Comparison of ENCODE assay signal across 13 cellular contexts in genomic region chr6:125745281-125746018, GRCh38. TPM values are rescaled to one million over a fixed set of nuclear protein-coding genes. Genes with fewer than 3 reads are reported as not detected.
DNase-seq lines count a peak whose midpoint lies in the region; ATAC-seq, FAIRE-seq and TF ChIP-seq lines count a peak whose summit lies in the region.
"Had no signal": no experiment of that assay in that cellular context is flagged by ENCODE, and none has a peak within 500 bp of the region (broad histone marks: within the 10 kb centered on the region; RNA-seq: fewer than 3 reads in every experiment).

No MANE protein-coding gene starts in this region.

- peaks cover 27 to 28% of the 10 kb centered on the region in 2 donors for H3K4me1 Mint-ChIP-seq in natural killer cell
- peaks cover 23 to 32% of the 10 kb centered on the region in 2 donors for H3K4me1 Mint-ChIP-seq in natural killer cell treated with Interleukin-12 subunit alpha and Interleukin-12 subunit beta and Interleukin-15 and Interleukin-18, amount 100 ng/mL, for 72 hours (ENCODE audit: low read depth in 2 of 2)

- H3K4me3 ChIP-seq in gastroesophageal sphincter (no peak overlapping the region), aorta (ENCODE audit: low read length in 2 of 2) (peak overlapping the region in 1 of 2 donors; percentile 80)

- peak overlapping the region in 3 of 4 donors; percentile 9 to 94 (median 27) for H3K27ac ChIP-seq in gastroesophageal sphincter
- peak overlapping the region; percentile 85 to 100 for H3K27ac ChIP-seq in aorta (ENCODE audit: low read depth in 1 of 2, low read length in 2 of 2)
- H3K27ac ChIP-seq: VCaP had no signal

- no peak for ATAC-seq in natural killer cell
- ATAC-seq in natural killer cell treated with Interleukin-12 subunit alpha and Interleukin-12 subunit beta and Interleukin-15 and Interleukin-18, amount 100 ng/mL, for 72 hours, result no peak
- ATAC-seq in gastroesophageal sphincter, result no peak
- ATAC-seq in aorta (ENCODE audit: low FRiP score), result no peak
- no peak for ATAC-seq in GM21723 (IDR thresholded peaks at IDR 0.05; ENCODE audit: unreplicated experiment)
- ATAC-seq in HG02852 (IDR thresholded peaks at IDR 0.05; ENCODE audit: unreplicated experiment), result no peak
- ATAC-seq: naive thymus-derived CD8-positive, alpha-beta T cell had no signal

- TF ChIP-seq EP300 in gastroesophageal sphincter (IDR thresholded peaks at IDR 0.05), result no peak

- peak overlapping the region; percentile 94 for H3K4me3 Mint-ChIP-seq in natural killer cell
- no peak overlapping the region for H3K4me3 Mint-ChIP-seq in natural killer cell treated with Interleukin-12 subunit alpha and Interleukin-12 subunit beta and Interleukin-15 and Interleukin-18, amount 100 ng/mL, for 72 hours

- H3K27ac Mint-ChIP-seq in natural killer cell, result peak overlapping the region; percentile 83 to 89
- H3K27ac Mint-ChIP-seq in natural killer cell treated with Interleukin-12 subunit alpha and Interleukin-12 subunit beta and Interleukin-15 and Interleukin-18, amount 100 ng/mL, for 72 hours, result peak overlapping the region in 1 of 2 donors; percentile 31

- no peak for TF ChIP-seq CTCF in natural killer cell (IDR thresholded peaks at IDR 0.05)
- no peak for TF ChIP-seq CTCF in gastroesophageal sphincter (IDR thresholded peaks at IDR 0.05)

- H3K9me3 ChIP-seq in gastroesophageal sphincter (no peaks in the 10 kb centered on the region), aorta (ENCODE audit: control insufficient read depth, low read length) (no peaks in the 10 kb centered on the region)

- peaks cover 24 to 45% of the 10 kb centered on the region in 2 donors for H3K27me3 Mint-ChIP-seq in natural killer cell (ENCODE audit: low read depth in 2 of 2)
- H3K27me3 Mint-ChIP-seq in natural killer cell treated with Interleukin-12 subunit alpha and Interleukin-12 subunit beta and Interleukin-15 and Interleukin-18, amount 100 ng/mL, for 72 hours, result peaks cover 22 to 42% of the 10 kb centered on the region in 2 donors

- peaks cover 8% of the 10 kb centered on the region for H3K36me3 Mint-ChIP-seq in natural killer cell
- H3K36me3 Mint-ChIP-seq in natural killer cell treated with Interleukin-12 subunit alpha and Interleukin-12 subunit beta and Interleukin-15 and Interleukin-18, amount 100 ng/mL, for 72 hours, result no peaks in the 10 kb centered on the region
- H3K36me3 Mint-ChIP-seq: naive thymus-derived CD8-positive, alpha-beta T cell had no signal

- H3K36me3 ChIP-seq in gastroesophageal sphincter, result no peaks in the 10 kb centered on the region
- no peaks in the 10 kb centered on the region for H3K36me3 ChIP-seq in aorta (ENCODE audit: control insufficient read depth in 1 of 2, insufficient read depth in 2 of 2, low read length in 1 of 2)

- WGBS in gastroesophageal sphincter (ENCODE audit: low coverage in 1 of 2), 2 donors, result 65 to 89% methylated on average over 6 of the region's 6 CpGs
- 11 to 18% methylated on average over 6 of the region's 6 CpGs for WGBS in aorta, 2 donors

- no peak for DNase-seq in natural killer cell
- no peak for DNase-seq in natural killer cell treated with Interleukin-12 subunit alpha and Interleukin-12 subunit beta and Interleukin-15 and Interleukin-18, amount 100 ng/mL, for 72 hours (ENCODE audit: low spot score)
- DNase-seq in medulla oblongata (ENCODE audit: extremely low spot score), result peak; percentile 69
- no peak for DNase-seq in aorta
- DNase-seq in GM12891 (ENCODE audit: insufficient read length, low spot score), result no peak
- DNase-seq: activated CD8-positive, alpha-beta memory T cell treated with anti-CD3 and anti-CD28 coated beads, Interleukin-2, amount 50 U/mL, for 4 hours; DMS79; naive thymus-derived CD8-positive, alpha-beta T cell; NCI-H446 treated with DMSO at 0.1 percent for 48 hours had no signal

- H3K4me1 ChIP-seq in gastroesophageal sphincter (peaks cover 0 to 33% (median 7%) of the 10 kb centered on the region in 3 donors), aorta (ENCODE audit: control insufficient read depth in 1 of 2, insufficient read depth in 2 of 2, low read length in 2 of 2) (peaks cover 0 to 3% of the 10 kb centered on the region in 2 donors)

- H3K9me3 Mint-ChIP-seq in natural killer cell, result no peaks in the 10 kb centered on the region
- no peaks in the 10 kb centered on the region for H3K9me3 Mint-ChIP-seq in natural killer cell treated with Interleukin-12 subunit alpha and Interleukin-12 subunit beta and Interleukin-15 and Interleukin-18, amount 100 ng/mL, for 72 hours
- H3K9me3 Mint-ChIP-seq: naive thymus-derived CD8-positive, alpha-beta T cell had no signal

- H3K27me3 ChIP-seq in gastroesophageal sphincter, result peaks cover 50% of the 10 kb centered on the region
- no peaks in the 10 kb centered on the region for H3K27me3 ChIP-seq in aorta (ENCODE audit: control insufficient read depth in 1 of 2, insufficient read depth in 2 of 2, low read length in 1 of 2)

- TF ChIP-seq POLR2A in gastroesophageal sphincter (IDR thresholded peaks at IDR 0.05) (no peak), GM12891 (IDR thresholded peaks at IDR 0.05; ENCODE audit: low read depth, low read length) (no peak)

- no peak for FAIRE-seq in GM12891 (lab: Jason Lieb, UNC)

- intact Hi-C loops in natural killer cell (cut with micrococcal nuclease), result no loop called here
- intact Hi-C loops in aorta (cut with DNase I), result loop anchor here (2.0 to 10.0 kb wide), 7 partner anchors 71 to 383 kb away; no protein-coding TSS in a partner anchor

TF ChIP-seq in GM12891, 5 proteins besides CTCF, POLR2A, EP300 and RAD21:
- TF ChIP-seq POU2F2 (IDR thresholded peaks at IDR 0.05; ENCODE audit: low read depth, low read length) (no peak), TAF1 (IDR thresholded peaks at IDR 0.05; ENCODE audit: low read depth, low read length) (no peak), POLR2AphosphoS5 (IDR thresholded peaks at IDR 0.05; ENCODE audit: low read depth, low read length) (no peak), SPI1 (IDR thresholded peaks at IDR 0.05; ENCODE audit: low read depth, low read length) (no peak), PAX5 (IDR thresholded peaks at IDR 0.05; ENCODE audit: insufficient read depth, low read length, severe bottlenecking) (no peak)

RNA-seq across cellular contexts. Expression of gene HEY2, which starts 4.0 kb away (rescaled TPM):
- under 1 TPM; 0.66 to 0.93 (median 0.73) TPM for total RNA-seq in natural killer cell
- under 1 TPM in 1 of 2 donors, not detected in 1; 0.10 TPM for total RNA-seq in natural killer cell treated with Interleukin-12 subunit alpha and Interleukin-12 subunit beta and Interleukin-15 and Interleukin-18, amount 100 ng/mL, for 72 hours
- 1 to 10 TPM; 1.1 to 2.3 (median 2.1) TPM for total RNA-seq in gastroesophageal sphincter
- 10 to 100 TPM; 19.1 to 23.9 TPM for total RNA-seq in aorta
- polyA plus RNA-seq in aorta, result 10 to 100 TPM; 25.0 to 46.1 TPM
- polyA plus RNA-seq in GM12891 (2012; ENCODE audit: low read depth, missing spikeins), result 0.14 TPM

RNA-seq across cellular contexts. Expression of gene NCOA7, which starts 45.3 kb away (rescaled TPM):
- total RNA-seq in natural killer cell (10 to 100 TPM; 37.3 to 66.6 (median 56.8) TPM), gastroesophageal sphincter (10 to 100 TPM; 18.1 to 31.4 (median 26.7) TPM), aorta (10 to 100 TPM; 57.1 to 82.1 TPM)
- 10 to 100 TPM; 41.4 to 63.9 TPM for total RNA-seq in natural killer cell treated with Interleukin-12 subunit alpha and Interleukin-12 subunit beta and Interleukin-15 and Interleukin-18, amount 100 ng/mL, for 72 hours
- polyA plus RNA-seq in aorta, result 10 to 100 TPM; 12.3 to 23.6 TPM
- 25.1 TPM for polyA plus RNA-seq in GM12891 (2012; ENCODE audit: low read depth, missing spikeins)

Comparison
In these comparisons a context has a peak if more than half of its experiments do, and no peak if none do; other contexts are left out.
1. RNA of gene HEY2, which starts 4.0 kb away (total RNA-seq): 19.1 to 23.9 TPM in aorta; 1.1 to 2.3 TPM in gastroesophageal sphincter, 0.66 to 0.93 TPM in natural killer cell and 0.10 TPM in natural killer cell treated with Interleukin-12 subunit alpha and Interleukin-12 subunit beta and Interleukin-15 and Interleukin-18, amount 100 ng/mL, for 72 hours; every median in the first group is over 4 times any median in the second.